In genomic region chr6:138107078-138107751, GRCh38 we compare ENCODE assay signal across 1 cellular context.
A peak's percentile ranks its signal among the peaks of the same experiment; 100 is the strongest.
TF ChIP-seq lines count a peak whose summit lies in the region.

PERP (minus strand) TSS chr6:138107419; CDS start chr6:138107340, 79 bp downstream.

TF ChIP-seq in GM12878, 131 proteins besides CTCF, POLR2A, EP300 and RAD21 (continued from another document):
- no peak for TF ChIP-seq ZNF687 (IDR thresholded peaks at IDR 0.05)
- TF ChIP-seq DPF2 (IDR thresholded peaks at IDR 0.05): 0 out of 2 replicates have a peak, but pooled peaks have one; percentile 55
TF ChIP-seq in GM12878: peak in this region for 5.
